Comparison of ENCODE assay signal across 25 cellular contexts in the genomic region with DNA sequence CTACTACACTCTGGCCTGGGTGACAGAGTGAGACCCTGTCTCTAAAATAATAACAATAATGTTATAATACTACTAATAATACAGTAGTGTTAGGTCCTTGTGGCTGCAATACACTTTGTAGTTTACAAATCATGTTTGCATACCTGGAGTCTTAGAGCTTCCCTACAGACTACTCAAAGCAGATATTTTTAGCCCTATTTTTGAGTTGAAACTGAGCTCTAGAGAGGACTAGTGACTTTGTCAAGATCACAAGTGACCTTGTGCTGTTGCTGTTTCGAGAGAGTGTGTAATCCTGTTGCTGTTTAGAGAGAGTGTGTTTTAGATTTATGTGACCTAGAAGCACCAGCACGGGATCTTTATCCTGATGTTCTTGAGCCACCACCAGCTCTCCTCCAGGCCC.
DNase-seq lines count a peak whose midpoint lies in the region; ATAC-seq and TF ChIP-seq lines count a peak whose summit lies in the region.
"Had no signal": no experiment of that assay in that cellular context is flagged by ENCODE, and none has a peak within 500 bp of the region (broad histone marks: within the 10 kb centered on the region; RNA-seq: fewer than 3 reads in every experiment).

No MANE protein-coding gene starts in this region.

- no peaks in the 10 kb centered on the region for H4K20me1 ChIP-seq in GM23338 (replicated peaks; ENCODE audit: insufficient read depth)

- H2AFZ ChIP-seq in GM23338: peak overlapping the region; percentile 5; the same call in 1 of the 2 replicates
- H2AFZ ChIP-seq in mesenchymal stem cell (ENCODE audit: low read depth, low read length): no peak overlapping the region
- H2AFZ ChIP-seq: PC-9 had no signal

- no peak overlapping the region for H4K8ac ChIP-seq in mesenchymal stem cell (ENCODE audit: low read length)

- no peak for ATAC-seq in GM23338
- ATAC-seq: activated CD8-positive, alpha-beta memory T cell treated with anti-CD3 and anti-CD28 coated beads, Interleukin-2, amount 10 ng/mL, durations not matched to agents 7 days and 5 days; activated T-cell treated with anti-CD3 and anti-CD28 coated beads, Interleukin-2, amount 50 U/mL, for 72 hours had no signal

- TF ChIP-seq CTCF in GM23338 (conservative IDR thresholded peaks at IDR 0.05; ENCODE audit: low read depth in 2 of 2) (no peak), ascending aorta (IDR thresholded peaks at IDR 0.05) (no peak), stomach (IDR thresholded peaks at IDR 0.05) (no peak)

- no peaks in the 10 kb centered on the region for H3K36me3 Mint-ChIP-seq in GM23338 (ENCODE audit: low read depth)
- peaks cover 0 to 4% (median 0%) of the 10 kb centered on the region in 3 donors for H3K36me3 Mint-ChIP-seq in CD8-positive, alpha-beta memory T cell

- no peak overlapping the region for H2BK12ac ChIP-seq in mesenchymal stem cell (ENCODE audit: low read length in 2 of 2)

- no peak overlapping the region for H2AK5ac ChIP-seq in mesenchymal stem cell (ENCODE audit: low read length, severe bottlenecking)

- peaks cover 23% of the 10 kb centered on the region for H3K4me1 Mint-ChIP-seq in GM23338
- peaks cover 6 to 16% (median 9%) of the 10 kb centered on the region in 3 donors for H3K4me1 Mint-ChIP-seq in CD8-positive, alpha-beta memory T cell

- no peak overlapping the region for H3K4me3 Mint-ChIP-seq in GM23338
- no peak overlapping the region for H3K4me3 Mint-ChIP-seq in CD8-positive, alpha-beta memory T cell
- H3K4me3 Mint-ChIP-seq: activated CD8-positive, alpha-beta memory T cell treated with anti-CD3 and anti-CD28 coated beads, Interleukin-2, amount 10 ng/mL, durations not matched to agents 7 days and 5 days; activated T-cell treated with anti-CD3 and anti-CD28 coated beads, Interleukin-2, amount 50 U/mL, for 72 hours; WTC11 had no signal

- no peak overlapping the region for H3K4ac ChIP-seq in mesenchymal stem cell (ENCODE audit: low read depth in 1 of 2, low read length in 2 of 2)

- H3K4me1 ChIP-seq in GM23338 (ENCODE audit: insufficient read depth) (peaks cover 10% of the 10 kb centered on the region), ascending aorta (peaks cover 3 to 34% of the 10 kb centered on the region in 2 donors), mesenchymal stem cell (ENCODE audit: control insufficient read depth, insufficient read depth, low read depth, low read length) (peaks cover 4% of the 10 kb centered on the region), stomach (peaks cover 11 to 46% (median 28%) of the 10 kb centered on the region in 4 donors)
- peaks cover 3% of the 10 kb centered on the region for H3K4me1 ChIP-seq in CD8-positive, alpha-beta memory T cell (ENCODE audit: insufficient read depth, low read length)
- H3K4me1 ChIP-seq: body of pancreas had no signal

- no peak overlapping the region for H4K91ac ChIP-seq in mesenchymal stem cell (ENCODE audit: low read length)

- no peaks in the 10 kb centered on the region for H3K79me2 ChIP-seq in GM23338 (replicated peaks; ENCODE audit: insufficient read depth)

- H3K18ac ChIP-seq in mesenchymal stem cell (ENCODE audit: low read depth in 1 of 2, low read length in 2 of 2): no peak overlapping the region

- intact Hi-C loops in ascending aorta (cut with DNase I) (loop anchor here (5.0 kb wide), 1 partner anchor 103 kb away; the partner anchor contains the start of gene RNU6-1), stomach (cut with DNase I; ENCODE audit: low total_unique reads) (no loop called here)

- no peaks in the 10 kb centered on the region for H3F3A ChIP-seq in GM23338 (replicated peaks; ENCODE audit: low read depth)

- no peak for TF ChIP-seq POLR2A in stomach (IDR thresholded peaks at IDR 0.05)

- no peak overlapping the region for H3K23ac ChIP-seq in mesenchymal stem cell (ENCODE audit: low read length in 2 of 2)

- H2BK15ac ChIP-seq in mesenchymal stem cell (ENCODE audit: low read depth, poor library complexity, severe bottlenecking): no peak overlapping the region

- H3K27me3 Mint-ChIP-seq in GM23338 (ENCODE audit: insufficient read depth, low read depth, poor library complexity): peaks cover 4% of the 10 kb centered on the region
- peaks cover 0 to 4% of the 10 kb centered on the region in 2 donors for H3K27me3 Mint-ChIP-seq in CD8-positive, alpha-beta memory T cell
- H3K27me3 Mint-ChIP-seq: activated CD8-positive, alpha-beta memory T cell treated with anti-CD3 and anti-CD28 coated beads, Interleukin-2, amount 10 ng/mL, durations not matched to agents 7 days and 5 days had no signal

- CTCF ChIA-PET in CD8-positive, alpha-beta memory T cell (lab: Charles Lee): no interaction called here

- no peaks in the 10 kb centered on the region for H3K9me2 ChIP-seq in GM23338 (ENCODE audit: insufficient read depth)

- no peaks in the 10 kb centered on the region for H3K79me1 ChIP-seq in mesenchymal stem cell (replicated peaks; ENCODE audit: low read length, poor library complexity, severe bottlenecking)

- WGBS in mesenchymal stem cell: 42% methylated on average over 2 of the region's 2 CpGs
- 63 to 79% (median 70%) methylated on average over 2 of the region's 2 CpGs for WGBS in stomach, 5 donors

- H3K36me3 ChIP-seq in GM23338 (ENCODE audit: insufficient read depth): no peaks in the 10 kb centered on the region; the same call in 1 of the 2 replicates
- H3K36me3 ChIP-seq in ascending aorta: no peaks in the 10 kb centered on the region
- no peaks in the 10 kb centered on the region for H3K36me3 ChIP-seq in mesenchymal stem cell (ENCODE audit: control insufficient read depth in 1 of 2, insufficient read depth in 2 of 2, low read depth in 1 of 2, low read length in 2 of 2)
- H3K36me3 ChIP-seq in stomach: no peaks in the 10 kb centered on the region
- H3K36me3 ChIP-seq in CD8-positive, alpha-beta memory T cell (ENCODE audit: insufficient read depth, low read length): no peaks in the 10 kb centered on the region

- no peak overlapping the region for H3K14ac ChIP-seq in mesenchymal stem cell (ENCODE audit: low read length in 2 of 2)

- no peak overlapping the region for H3K9ac ChIP-seq in mesenchymal stem cell (ENCODE audit: low read length)

- H3K27me3 ChIP-seq in GM23338 (ENCODE audit: insufficient read depth): no peaks in the 10 kb centered on the region
- no peaks in the 10 kb centered on the region for H3K27me3 ChIP-seq in ascending aorta
- no peaks in the 10 kb centered on the region for H3K27me3 ChIP-seq in mesenchymal stem cell (ENCODE audit: control insufficient read depth in 1 of 2, insufficient read depth in 1 of 2, low read length in 2 of 2)
- H3K27me3 ChIP-seq in stomach: no peaks in the 10 kb centered on the region
- H3K27me3 ChIP-seq in CD8-positive, alpha-beta memory T cell (ENCODE audit: insufficient read depth, low read length, poor library complexity, severe bottlenecking): no peaks in the 10 kb centered on the region
- H3K27me3 ChIP-seq: body of pancreas had no signal

- no peak for TF ChIP-seq EP300 in stomach (IDR thresholded peaks at IDR 0.05)

- H2BK5ac ChIP-seq in mesenchymal stem cell (ENCODE audit: low read depth, low read length, poor library complexity, severe bottlenecking): no peak overlapping the region

- POLR2A ChIA-PET in CD8-positive, alpha-beta memory T cell (lab: Charles Lee): no interaction called here

- H3K27ac ChIP-seq in GM23338 (ENCODE audit: low read depth) (no peak overlapping the region), ascending aorta (peak overlapping the region; percentile 77 to 83), mesenchymal stem cell (ENCODE audit: low read length, poor library complexity, severe bottlenecking) (no peak overlapping the region), stomach (peak overlapping the region in 3 of 5 donors; percentile 55 to 78 (median 72))
- no peak overlapping the region for H3K27ac ChIP-seq in CD8-positive, alpha-beta memory T cell (ENCODE audit: low read depth, low read length)
- H3K27ac ChIP-seq: PC-9 had no signal

- no peak overlapping the region for H3K4me3 ChIP-seq in GM23338
- no peak overlapping the region for H3K4me3 ChIP-seq in ascending aorta
- no peak overlapping the region for H3K4me3 ChIP-seq in mesenchymal stem cell (ENCODE audit: insufficient read depth in 1 of 2, low read depth in 1 of 2, low read length in 2 of 2)
- H3K4me3 ChIP-seq in stomach: no peak overlapping the region
- H3K4me3 ChIP-seq in CD8-positive, alpha-beta memory T cell (ENCODE audit: low read length): no peak overlapping the region
- H3K4me3 ChIP-seq: body of pancreas, PC-9 had no signal

- no peaks in the 10 kb centered on the region for H3K9me3 Mint-ChIP-seq in GM23338
- H3K9me3 Mint-ChIP-seq in CD8-positive, alpha-beta memory T cell: peaks cover 0 to 3% (median 0%) of the 10 kb centered on the region in 5 donors
- H3K9me3 Mint-ChIP-seq: activated T-cell treated with anti-CD3 and anti-CD28 coated beads, Interleukin-2, amount 50 U/mL, for 72 hours had no signal

- H3K27ac Mint-ChIP-seq in GM23338: no peak overlapping the region
- H3K27ac Mint-ChIP-seq in CD8-positive, alpha-beta memory T cell: peak overlapping the region in 1 of 8 donors; percentile 8
- H3K27ac Mint-ChIP-seq: activated CD8-positive, alpha-beta memory T cell treated with anti-CD3 and anti-CD28 coated beads, Interleukin-2, amount 10 ng/mL, durations not matched to agents 7 days and 5 days; activated T-cell treated with anti-CD3 and anti-CD28 coated beads, Interleukin-2, amount 50 U/mL, for 72 hours; WTC11 had no signal

- H3K4me2 ChIP-seq in GM23338 (no peak overlapping the region), mesenchymal stem cell (ENCODE audit: low read length, poor library complexity, severe bottlenecking) (no peak overlapping the region)
- H3K4me2 ChIP-seq: PC-9 had no signal

- DNase-seq in GM23338 (ENCODE audit: low spot score) (no peak), ascending aorta (ENCODE audit: low spot score in 2 of 2) (no peak), mesenchymal stem cell (peak; percentile 18), stomach (no peak), KG1 (lab: John Stamatoyannopoulos, UW) (no peak), COLO829 (ENCODE audit: low spot score) (no peak)
- DNase-seq in CD8-positive, alpha-beta memory T cell: no peak
- DNase-seq: activated CD4-positive, alpha-beta T cell treated with anti-CD3 and anti-CD28 coated beads, Interleukin-2, amount 50 U/mL, for 1 hour; activated CD8-positive, alpha-beta memory T cell treated with anti-CD3 and anti-CD28 coated beads, Interleukin-2, amount 10 ng/mL, durations not matched to agents 7 days and 5 days; activated naive CD4-positive, alpha-beta T cell treated with Interleukin-2 at 50 U/mL for 16 hours; activated T-cell treated with anti-CD3 and anti-CD28 coated beads, Interleukin-2, amount 50 U/mL, for 72 hours; body of pancreas; COR-L47; effector CD8-positive, alpha-beta T cell; erythroblast; NCI-H1105 treated with DMSO at 0.1 percent for 48 hours; NCI-H1930; NCI-H524 treated with DMSO at 0.1 percent for 48 hours; retina; SHP77 treated with DMSO at 0.1 percent for 48 hours; stimulated activated CD4-positive, alpha-beta T cell treated with anti-CD3 and anti-CD28 coated beads, Interleukin-12 subunit alpha, Interleukin-12 subunit beta, amount 100 ng/mL, for 4 hours; stimulated activated CD4-positive, alpha-beta T cell treated with anti-CD3 and anti-CD28 coated beads, Interleukin-4, amount 100 ng/mL, for 1 hour; substantia nigra had no signal

- H2BK120ac ChIP-seq in mesenchymal stem cell (ENCODE audit: low read depth, low read length): no peak overlapping the region

- H3K9me3 ChIP-seq in ascending aorta (no peaks in the 10 kb centered on the region), mesenchymal stem cell (ENCODE audit: control insufficient read depth, low read length) (no peaks in the 10 kb centered on the region), stomach (no peaks in the 10 kb centered on the region)
- no peaks in the 10 kb centered on the region for H3K9me3 ChIP-seq in CD8-positive, alpha-beta memory T cell (ENCODE audit: low read length)
- H3K9me3 ChIP-seq: body of pancreas had no signal

Comparison
In these comparisons a context has a peak if more than half of its experiments do, and no peak if none do; other contexts are left out.
1. H3K27ac ChIP-seq: peak in ascending aorta (2 of 2) and stomach (3 of 5); none in GM23338 (single experiment), mesenchymal stem cell (single experiment) and CD8-positive, alpha-beta memory T cell (single experiment).